ENCODE assay signal across 1 cellular context in genomic region chr19:18904334-18905057, GRCh38.
TF ChIP-seq lines count a peak whose summit lies in the region.

No MANE protein-coding gene starts in this region.

TF ChIP-seq in IMR-90, 13 proteins besides CTCF, POLR2A, EP300 and RAD21:
- TF ChIP-seq MAZ (IDR thresholded peaks at IDR 0.05; ENCODE audit: borderline replicate concordance, low read depth, low read length) (no peak), RFX5 (IDR thresholded peaks at IDR 0.05; ENCODE audit: low read depth, low read length) (no peak), CEBPB (IDR thresholded peaks at IDR 0.05; ENCODE audit: low read depth, low read length) (no peak), MAFK (IDR thresholded peaks at IDR 0.05; ENCODE audit: low read depth, low read length) (no peak), MXI1 (IDR thresholded peaks at IDR 0.05; ENCODE audit: borderline replicate concordance, low read depth, low read length) (no peak), NFE2L2 (IDR thresholded peaks at IDR 0.05; ENCODE audit: low read depth, low read length) (no peak), BHLHE40 (IDR thresholded peaks at IDR 0.05; ENCODE audit: low read depth, low read length) (no peak), FOS (IDR thresholded peaks at IDR 0.05; ENCODE audit: low read depth, low read length) (no peak), USF2 (IDR thresholded peaks at IDR 0.05; ENCODE audit: low read depth, low read length) (no peak), CHD1 (IDR thresholded peaks at IDR 0.05; ENCODE audit: low read depth, low read length) (no peak)
